8 cellular contexts compared by ENCODE assay signal in genomic region chr7:157875230-157876179, GRCh38.
DNase-seq lines count a peak whose midpoint lies in the region; ATAC-seq and TF ChIP-seq lines count a peak whose summit lies in the region.

No MANE protein-coding gene starts in this region.

- H3K27me3 ChIP-seq in H9 (ENCODE audit: insufficient read depth, low read length), result no peaks in the 10 kb centered on the region
- peaks cover 91% of the 10 kb centered on the region for H3K27me3 ChIP-seq in PC-9 (ENCODE audit: insufficient read depth, low read depth)
- no peaks in the 10 kb centered on the region for H3K27me3 ChIP-seq in naive thymus-derived CD4-positive, alpha-beta T cell (ENCODE audit: control insufficient read depth in 2 of 2, insufficient read depth in 2 of 2, low read length in 2 of 2)
- peaks cover 8% of the 10 kb centered on the region for H3K27me3 ChIP-seq in transverse colon

- H3K27ac Mint-ChIP-seq in H9 (no peak overlapping the region), mesothelial cell of epicardium (no peak overlapping the region)
- H3K27ac Mint-ChIP-seq in naive thymus-derived CD4-positive, alpha-beta T cell, result peak overlapping the region; percentile 20 to 91 (median 73)

- H3K4me1 Mint-ChIP-seq in H9 (peaks cover 2 to 7% of the 10 kb centered on the region in 2 experiments; a peak in 3 of 4 replicates), mesothelial cell of epicardium (no peaks in the 10 kb centered on the region)
- H3K4me1 Mint-ChIP-seq in naive thymus-derived CD4-positive, alpha-beta T cell, result peaks cover 14 to 47% (median 41%) of the 10 kb centered on the region in 7 donors

- no peak overlapping the region for H4K5ac ChIP-seq in H9 (ENCODE audit: insufficient read length, low read depth, low read length)

- H2AFZ ChIP-seq in H9 (ENCODE audit: low read length) (no peak overlapping the region), PC-9 (no peak overlapping the region)

- no peak overlapping the region for H2BK5ac ChIP-seq in H9 (ENCODE audit: insufficient read length, low read length)

- H3K23ac ChIP-seq in H9 (ENCODE audit: insufficient read length, low read depth, low read length), result no peak overlapping the region

- peaks cover 3 to 5% (median 3%) of the 10 kb centered on the region in 3 experiments; a peak in 6 of 7 replicates for H3K36me3 Mint-ChIP-seq in H9 (ENCODE audit: insufficient read depth in 1 of 3, low read depth in 3 of 3)
- peaks cover 0 to under 1% (median 0%) of the 10 kb centered on the region in 5 donors for H3K36me3 Mint-ChIP-seq in naive thymus-derived CD4-positive, alpha-beta T cell
- H3K36me3 Mint-ChIP-seq in mesothelial cell of epicardium, result no peaks in the 10 kb centered on the region

- in situ Hi-C loops in transverse colon (cut with MboI; ENCODE audit: low pct_ligation_motif_present in 1 of 4, low pct_unique_long_range_greater_than_20kb in 1 of 4, low sequenced_read_pairs in 3 of 4), result no loop called here

- H3K56ac ChIP-seq in H9 (ENCODE audit: insufficient read length, low read depth, low read length), result no peak overlapping the region

- H3K36me3 ChIP-seq in PC-9 (ENCODE audit: low read depth) (no peaks in the 10 kb centered on the region), transverse colon (no peaks in the 10 kb centered on the region)
- H3K36me3 ChIP-seq in naive thymus-derived CD4-positive, alpha-beta T cell (ENCODE audit: control insufficient read depth in 2 of 3, insufficient read depth in 3 of 3, low read length in 3 of 3), result no peaks in the 10 kb centered on the region

- H3K9me3 ChIP-seq in H9 (ENCODE audit: control insufficient read depth, low read depth, low read length), result peaks cover 5% of the 10 kb centered on the region
- no peaks in the 10 kb centered on the region for H3K9me3 ChIP-seq in PC-9 (ENCODE audit: insufficient read depth, low read depth)
- H3K9me3 ChIP-seq in naive thymus-derived CD4-positive, alpha-beta T cell (ENCODE audit: control insufficient read depth in 2 of 3, low read length in 3 of 3), result no peaks in the 10 kb centered on the region
- H3K9me3 ChIP-seq in transverse colon, result no peaks in the 10 kb centered on the region

- no peaks in the 10 kb centered on the region for H3K79me1 ChIP-seq in H9 (ENCODE audit: insufficient read depth, low read depth, low read length, poor library complexity, severe bottlenecking)

- BruUV-seq in PC-9 (replicated peaks; lab: Mats Ljungman, UMichigan), result no TSS peak

- H3K79me2 ChIP-seq in H9 (ENCODE audit: insufficient read depth, low read length) (no peaks in the 10 kb centered on the region), PC-9 (ENCODE audit: low read depth) (no peaks in the 10 kb centered on the region)

- no peak overlapping the region for H2BK15ac ChIP-seq in H9 (ENCODE audit: low read depth, low read length)

- H3K4me3 ChIP-seq in PC-9, result no peak overlapping the region
- peak overlapping the region; percentile 33 for H3K4me3 ChIP-seq in naive thymus-derived CD4-positive, alpha-beta T cell (ENCODE audit: low read length)
- no peak overlapping the region for H3K4me3 ChIP-seq in transverse colon

- H3T11ph ChIP-seq in H9 (ENCODE audit: low read length), result no peak overlapping the region

- H4K91ac ChIP-seq in H9 (ENCODE audit: insufficient read length, low read depth, low read length), result no peak overlapping the region

- POLR2A ChIA-PET in PC-9 (lab: Charles Lee; ENCODE audit: unreplicated experiment), result no interaction called here
- POLR2A ChIA-PET in naive thymus-derived CD4-positive, alpha-beta T cell (lab: Charles Lee), result interaction anchor here (0.8 to 2.2 kb wide), 4 partner anchors 51 to 403 kb away, joined by 3 to 8 read pairs (median 4); no protein-coding TSS in a partner anchor

- H3K27me3 Mint-ChIP-seq in H9 (ENCODE audit: low read depth) (peaks cover 27% of the 10 kb centered on the region), mesothelial cell of epicardium (ENCODE audit: low read depth) (peaks cover 6% of the 10 kb centered on the region)
- peaks cover 0 to 3% (median 0%) of the 10 kb centered on the region in 5 donors for H3K27me3 Mint-ChIP-seq in naive thymus-derived CD4-positive, alpha-beta T cell

- no peaks in the 10 kb centered on the region for H4K20me1 ChIP-seq in H9 (ENCODE audit: control insufficient read depth, insufficient read depth, insufficient read length)
- peaks cover 4% of the 10 kb centered on the region; the same call in 1 of the 2 replicates for H4K20me1 ChIP-seq in PC-9 (ENCODE audit: insufficient read depth)

- no peak overlapping the region for H2BK120ac ChIP-seq in H9 (ENCODE audit: low read depth, low read length, poor library complexity, severe bottlenecking)

- peak; percentile 80 for DNase-seq in H9
- DNase-seq in PC-9, result peak in 1 of 2 experiments; percentile 18
- peak; percentile 55 for DNase-seq in activated naive CD4-positive, alpha-beta T cell treated with Interleukin-2 at 50 U/mL for 16 hours
- peak; percentile 43 to 76 (median 72) for DNase-seq in naive thymus-derived CD4-positive, alpha-beta T cell
- DNase-seq in transverse colon, result no peak
- DNase-seq in mesothelial cell of epicardium (ENCODE audit: low spot score in 2 of 2, unreplicated experiment in 2 of 2), result no peak

- H3F3A ChIP-seq in PC-9 (ENCODE audit: insufficient read depth, low read depth), result no peaks in the 10 kb centered on the region

- H3K18ac ChIP-seq in H9 (ENCODE audit: insufficient read length, low read depth, low read length), result no peak overlapping the region

- intact Hi-C loops in PC-9 (cut with micrococcal nuclease; ENCODE audit: unreplicated experiment) (no loop called here), transverse colon (cut with DNase I; ENCODE audit: low total_unique reads) (no loop called here)
- intact Hi-C loops in naive thymus-derived CD4-positive, alpha-beta T cell (cut with micrococcal nuclease), result loop anchor here (1.0 to 10.0 kb wide), 12 partner anchors 24 to 1099 kb away; no protein-coding TSS in a partner anchor

- CTCF ChIA-PET in PC-9 (lab: Charles Lee), result no interaction called here
- CTCF ChIA-PET in naive thymus-derived CD4-positive, alpha-beta T cell (lab: Charles Lee), result interaction anchor here (0.6 to 1.4 kb wide), 3 partner anchors 155 to 489 kb away, joined by 3 to 6 read pairs (median 3); no protein-coding TSS in a partner anchor

- TF ChIP-seq CTCF in H9 (conservative IDR thresholded peaks at IDR 0.05) (peak; percentile 92), PC-9 (conservative IDR thresholded peaks at IDR 0.05) (peak; percentile 85), transverse colon (IDR thresholded peaks at IDR 0.05) (peak in 4 of 5 experiments; percentile 33 to 49 (median 47)), mesothelial cell of epicardium (IDR thresholded peaks at IDR 0.05; ENCODE audit: unreplicated experiment) (no peak)

- TF ChIP-seq EP300 in transverse colon (IDR thresholded peaks at IDR 0.05; ENCODE audit: low read depth), result no peak

- H3K4me3 Mint-ChIP-seq in H9, result peak overlapping the region in 1 of 2 experiments; percentile 41; a peak in 1 of 5 replicates
- H3K4me3 Mint-ChIP-seq in naive thymus-derived CD4-positive, alpha-beta T cell, result peak overlapping the region; percentile 69 to 92 (median 81)
- H3K4me3 Mint-ChIP-seq in mesothelial cell of epicardium, result no peak overlapping the region

- H2AK5ac ChIP-seq in H9 (ENCODE audit: insufficient read length, low read length), result no peak overlapping the region

- WGBS in H9 (ENCODE audit: extremely low coverage, insufficient read length, low lambda C conversion rate), result no CpG with 5 or more reads among the region's 30 CpGs
- WGBS in transverse colon (ENCODE audit: low coverage in 1 of 2), 2 donors, result 15 to 32% methylated on average over 2 to 25 of the region's 30 CpGs

- H3K4me2 ChIP-seq in H9 (ENCODE audit: insufficient read depth, insufficient read length, low read length) (no peak overlapping the region), PC-9 (no peak overlapping the region)

- H3K9ac ChIP-seq in H9 (ENCODE audit: extremely low read depth, insufficient read length, low read length), result no peak overlapping the region

- H3K4ac ChIP-seq in H9 (ENCODE audit: low read depth, low read length), result no peak overlapping the region

- TF ChIP-seq POLR2A in transverse colon (IDR thresholded peaks at IDR 0.05), result no peak

- no peak overlapping the region for H4K8ac ChIP-seq in H9 (replicated peaks; ENCODE audit: insufficient read length, low read depth, low read length)

- ATAC-seq in naive thymus-derived CD4-positive, alpha-beta T cell, result peak; percentile 87
- ATAC-seq in HG03095 (IDR thresholded peaks at IDR 0.05; ENCODE audit: unreplicated experiment) (no peak), HG03354 (IDR thresholded peaks at IDR 0.05; ENCODE audit: poor library complexity, severe bottlenecking, unreplicated experiment) (no peak)

- H3K4me1 ChIP-seq in H9 (ENCODE audit: insufficient read depth, low read length), result no peaks in the 10 kb centered on the region; the same call in 1 of the 2 replicates
- no peaks in the 10 kb centered on the region for H3K4me1 ChIP-seq in PC-9 (replicated peaks; ENCODE audit: insufficient read depth)
- peaks cover 0 to 34% of the 10 kb centered on the region in 2 donors for H3K4me1 ChIP-seq in naive thymus-derived CD4-positive, alpha-beta T cell (ENCODE audit: control insufficient read depth in 2 of 2, insufficient read depth in 2 of 2, low read length in 2 of 2)
- H3K4me1 ChIP-seq in transverse colon, result peaks cover 0 to 4% (median 0%) of the 10 kb centered on the region in 4 donors

- no peaks in the 10 kb centered on the region for H3K9me2 ChIP-seq in PC-9 (ENCODE audit: insufficient read depth)

- no peaks in the 10 kb centered on the region for H3K23me2 ChIP-seq in H9 (ENCODE audit: insufficient read length, low read depth, low read length, poor library complexity, severe bottlenecking)

- no peak overlapping the region for H2BK20ac ChIP-seq in H9 (ENCODE audit: low read depth, low read length, poor library complexity, severe bottlenecking)

- H3K27ac ChIP-seq in H9 (ENCODE audit: insufficient read length, low read depth, low read length), result no peak overlapping the region
- no peak overlapping the region for H3K27ac ChIP-seq in PC-9
- H3K27ac ChIP-seq in naive thymus-derived CD4-positive, alpha-beta T cell (ENCODE audit: low read depth, low read length), result peak overlapping the region; percentile 49
- no peak overlapping the region for H3K27ac ChIP-seq in transverse colon

- H2BK12ac ChIP-seq in H9 (ENCODE audit: insufficient read length, low read depth, low read length), result no peak overlapping the region

- peaks cover 4 to 11% of the 10 kb centered on the region in 2 experiments for H3K9me3 Mint-ChIP-seq in H9
- peaks cover 0 to 7% (median 0%) of the 10 kb centered on the region in 11 donors for H3K9me3 Mint-ChIP-seq in naive thymus-derived CD4-positive, alpha-beta T cell
- peaks cover 15% of the 10 kb centered on the region for H3K9me3 Mint-ChIP-seq in mesothelial cell of epicardium

- no peak overlapping the region for H3K14ac ChIP-seq in H9 (ENCODE audit: insufficient read depth, low read length)

Comparison
In these comparisons a context has a peak if more than half of its experiments do, and no peak if none do; other contexts are left out.
1. DNase-seq: peak in H9 (single experiment), activated naive CD4-positive, alpha-beta T cell treated with Interleukin-2 at 50 U/mL for 16 hours (single experiment) and naive thymus-derived CD4-positive, alpha-beta T cell (9 of 9); none in transverse colon (single experiment) and mesothelial cell of epicardium (0 of 2).
2. H3K27ac Mint-ChIP-seq: peak in naive thymus-derived CD4-positive, alpha-beta T cell (9 of 9); none in H9 (0 of 3) and mesothelial cell of epicardium (single experiment).
3. intact Hi-C loops: an anchor here in naive thymus-derived CD4-positive, alpha-beta T cell (1.0 to 10.0 kb wide); none called in PC-9 and transverse colon.